In the genomic region with DNA sequence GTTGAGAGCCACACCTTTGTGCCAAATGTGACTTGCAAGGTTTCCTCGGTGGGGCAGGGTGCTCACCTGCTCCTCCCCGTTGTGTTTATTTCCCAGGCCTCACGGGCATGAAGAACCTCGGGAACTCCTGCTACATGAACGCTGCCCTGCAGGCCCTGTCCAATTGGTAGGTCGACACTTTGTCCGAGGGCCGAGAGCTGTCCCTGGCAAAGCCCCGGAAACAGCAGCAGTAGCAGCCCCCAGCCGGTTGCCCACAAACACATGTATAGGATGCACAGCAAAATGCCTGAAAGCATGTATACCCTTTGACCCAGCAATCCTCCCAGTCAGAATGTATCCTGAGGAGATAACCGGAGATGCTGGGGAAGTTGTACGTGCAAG, we compare ENCODE assay signal across 25 cellular contexts. TPM values are rescaled to one million over a fixed set of nuclear protein-coding genes. Genes with fewer than 3 reads are reported as not detected.
DNase-seq lines count a peak whose midpoint lies in the region; ATAC-seq and TF ChIP-seq lines count a peak whose summit lies in the region.
"Had no signal": no experiment of that assay in that cellular context is flagged by ENCODE, and none has a peak within 500 bp of the region (broad histone marks: within the 10 kb centered on the region; RNA-seq: fewer than 3 reads in every experiment).

No MANE protein-coding gene starts in this region.

- no peaks in the 10 kb centered on the region for H3K9me3 Mint-ChIP-seq in activated CD4-positive, alpha-beta T cell treated with anti-CD3 and anti-CD28 coated beads, Interleukin-2, amount 10 ng/mL, durations not matched to agents 7 days and 5 days
- no peaks in the 10 kb centered on the region for H3K9me3 Mint-ChIP-seq in CD4-positive, alpha-beta memory T cell
- no peaks in the 10 kb centered on the region for H3K9me3 Mint-ChIP-seq in activated T-helper 1 cell treated with anti-CD3 and anti-CD28 coated beads, Interleukin-12 subunit alpha, Interleukin-12 subunit beta, Interleukin-2, Interleukin-4 antibody, amounts not matched to agents 30 ng/mL and 10 ng/mL and 1 ng/mL, durations not matched to agents 14 hours and 24 hours and 36 hours
- no peaks in the 10 kb centered on the region for H3K9me3 Mint-ChIP-seq in endodermal cell
- H3K9me3 Mint-ChIP-seq: nephron progenitor cell; stimulated activated memory B cell treated with anti-CD40 and anti-IgM and Interleukin-4, amounts not matched to agents 10 μg/mL and 1 μg/mL and 100 μg/mL, for 72 hours had no signal

- POLR2A ChIA-PET in activated CD4-positive, alpha-beta T cell treated with anti-CD3 and anti-CD28 coated beads, Interleukin-2, amount 10 ng/mL, durations not matched to agents 7 days and 5 days (lab: Charles Lee), result no interaction called here
- POLR2A ChIA-PET in CD4-positive, alpha-beta memory T cell (lab: Charles Lee; ENCODE audit: partially characterized antibody), result interaction anchor here (0.6 to 16.5 kb wide), 3 partner anchors 25 to 238 kb away, joined by 3 to 423 read pairs (median 181); a partner anchor contains a TSS

- H3K4me3 Mint-ChIP-seq in activated CD4-positive, alpha-beta T cell treated with anti-CD3 and anti-CD28 coated beads, Interleukin-2, amount 10 ng/mL, durations not matched to agents 7 days and 5 days, result no peak overlapping the region
- peak overlapping the region in 5 of 8 donors; percentile 28 to 71 (median 59) for H3K4me3 Mint-ChIP-seq in CD4-positive, alpha-beta memory T cell
- peak overlapping the region; percentile 17 for H3K4me3 Mint-ChIP-seq in activated T-helper 1 cell treated with anti-CD3 and anti-CD28 coated beads, Interleukin-12 subunit alpha, Interleukin-12 subunit beta, Interleukin-2, Interleukin-4 antibody, amounts not matched to agents 30 ng/mL and 10 ng/mL and 1 ng/mL, durations not matched to agents 14 hours and 24 hours and 36 hours
- H3K4me3 Mint-ChIP-seq in endodermal cell, result no peak overlapping the region
- H3K4me3 Mint-ChIP-seq: B cell; nephron progenitor cell; stimulated activated memory B cell treated with anti-CD40 and anti-IgM and Interleukin-4, amounts not matched to agents 10 μg/mL and 1 μg/mL and 100 μg/mL, for 72 hours had no signal

- peak overlapping the region; percentile 32 for H3K27ac ChIP-seq in CD4-positive, alpha-beta memory T cell (ENCODE audit: low read depth, low read length)
- H3K27ac ChIP-seq in endodermal cell (ENCODE audit: low read depth, low read length) (no peak overlapping the region), right cardiac atrium (ENCODE audit: low read length) (no peak overlapping the region)
- H3K27ac ChIP-seq: A549, breast epithelium, coronary artery, ovary, Peyer's patch, SJSA1, vagina had no signal

- no peak for DNase-seq in activated CD4-positive, alpha-beta T cell treated with anti-CD3 and anti-CD28 coated beads, Interleukin-2, amount 10 ng/mL, durations not matched to agents 7 days and 5 days
- no peak for DNase-seq in activated CD4-positive, alpha-beta T cell treated with anti-CD3 and anti-CD28 coated beads, Interleukin-2, amount 50 U/mL, for 48 hours
- no peak for DNase-seq in CD4-positive, alpha-beta memory T cell
- no peak for DNase-seq in activated T-helper 1 cell treated with anti-CD3 and anti-CD28 coated beads, Interleukin-12 subunit alpha, Interleukin-12 subunit beta, Interleukin-2, Interleukin-4 antibody, amounts not matched to agents 30 ng/mL and 10 ng/mL and 1 ng/mL, durations not matched to agents 14 hours and 24 hours and 36 hours (ENCODE audit: low spot score)
- DNase-seq in endodermal cell (no peak), right cardiac atrium (no peak)
- DNase-seq: amygdala, islet precursor cell, midbrain, NCI-H187 treated with DMSO at 0.1 percent for 48 hours, NCI-H526, nephron progenitor cell, ovary, Peyer's patch, retina had no signal

- no peak overlapping the region for H3K9ac ChIP-seq in endodermal cell (ENCODE audit: extremely low read depth, low read length, poor library complexity, severe bottlenecking)

- peaks cover 40% of the 10 kb centered on the region for H3K36me3 ChIP-seq in CD4-positive, alpha-beta memory T cell (ENCODE audit: insufficient read depth, low read length)
- H3K36me3 ChIP-seq in endodermal cell (ENCODE audit: control insufficient read depth, insufficient read depth, low read length), result peaks cover 17% of the 10 kb centered on the region
- H3K36me3 ChIP-seq: breast epithelium, ovary had no signal

- H3K4me3 ChIP-seq in CD4-positive, alpha-beta memory T cell (ENCODE audit: low read length in 2 of 2), result no peak overlapping the region
- H3K4me3 ChIP-seq in endodermal cell (ENCODE audit: low read length) (no peak overlapping the region), right cardiac atrium (ENCODE audit: low read length) (no peak overlapping the region)
- H3K4me3 ChIP-seq: A549, breast epithelium, coronary artery, ovary, Peyer's patch, SJSA1, vagina had no signal

- H3K27ac Mint-ChIP-seq in activated CD4-positive, alpha-beta T cell treated with anti-CD3 and anti-CD28 coated beads, Interleukin-2, amount 10 ng/mL, durations not matched to agents 7 days and 5 days, result peak overlapping the region; percentile 76
- peak overlapping the region; percentile 72 to 98 (median 87) for H3K27ac Mint-ChIP-seq in CD4-positive, alpha-beta memory T cell
- peak overlapping the region; percentile 80 for H3K27ac Mint-ChIP-seq in activated T-helper 1 cell treated with anti-CD3 and anti-CD28 coated beads, Interleukin-12 subunit alpha, Interleukin-12 subunit beta, Interleukin-2, Interleukin-4 antibody, amounts not matched to agents 30 ng/mL and 10 ng/mL and 1 ng/mL, durations not matched to agents 14 hours and 24 hours and 36 hours
- H3K27ac Mint-ChIP-seq in endodermal cell, result peak overlapping the region; percentile 46
- H3K27ac Mint-ChIP-seq: nephron progenitor cell; stimulated activated memory B cell treated with anti-CD40 and anti-IgM and Interleukin-4, amounts not matched to agents 10 μg/mL and 1 μg/mL and 100 μg/mL, for 72 hours had no signal

- ATAC-seq in HG02571 (IDR thresholded peaks at IDR 0.05; ENCODE audit: unreplicated experiment), result no peak
- ATAC-seq in right cardiac atrium, result no peak
- no peak for ATAC-seq in GM18868 (IDR thresholded peaks at IDR 0.05; ENCODE audit: unreplicated experiment)
- ATAC-seq: A549; HepG2; stimulated activated memory B cell treated with anti-CD40 and anti-IgM and Interleukin-4, amounts not matched to agents 10 μg/mL and 1 μg/mL and 100 μg/mL, for 72 hours had no signal

- intact Hi-C loops in CD4-positive, alpha-beta memory T cell (cut with micrococcal nuclease), result no loop called here
- intact Hi-C loops in activated T-helper 1 cell treated with anti-CD3 and anti-CD28 coated beads, Interleukin-12 subunit alpha, Interleukin-12 subunit beta, Interleukin-2, Interleukin-4 antibody, amounts not matched to agents 30 ng/mL and 10 ng/mL and 1 ng/mL, durations not matched to agents 14 hours and 24 hours and 36 hours (cut with micrococcal nuclease), result no loop called here
- intact Hi-C loops in right cardiac atrium (cut with DNase I), result no loop called here

- peaks cover 74% of the 10 kb centered on the region for H3K4me1 Mint-ChIP-seq in activated CD4-positive, alpha-beta T cell treated with anti-CD3 and anti-CD28 coated beads, Interleukin-2, amount 10 ng/mL, durations not matched to agents 7 days and 5 days
- peaks cover 33 to 69% (median 50%) of the 10 kb centered on the region in 4 donors for H3K4me1 Mint-ChIP-seq in CD4-positive, alpha-beta memory T cell
- H3K4me1 Mint-ChIP-seq in activated T-helper 1 cell treated with anti-CD3 and anti-CD28 coated beads, Interleukin-12 subunit alpha, Interleukin-12 subunit beta, Interleukin-2, Interleukin-4 antibody, amounts not matched to agents 30 ng/mL and 10 ng/mL and 1 ng/mL, durations not matched to agents 14 hours and 24 hours and 36 hours (ENCODE audit: low read depth), result peaks cover 57% of the 10 kb centered on the region
- no peaks in the 10 kb centered on the region for H3K4me1 Mint-ChIP-seq in endodermal cell
- H3K4me1 Mint-ChIP-seq: stimulated activated memory B cell treated with anti-CD40 and anti-IgM and Interleukin-4, amounts not matched to agents 10 μg/mL and 1 μg/mL and 100 μg/mL, for 72 hours had no signal

- H3K4me1 ChIP-seq in CD4-positive, alpha-beta memory T cell (ENCODE audit: insufficient read depth, low read length), result peaks cover 65% of the 10 kb centered on the region
- no peaks in the 10 kb centered on the region for H3K4me1 ChIP-seq in endodermal cell (ENCODE audit: control insufficient read depth, insufficient read depth, low read length)
- no peaks in the 10 kb centered on the region for H3K4me1 ChIP-seq in right cardiac atrium (ENCODE audit: control insufficient read depth, insufficient read depth, low read length)
- H3K4me1 ChIP-seq: A549, breast epithelium, Peyer's patch, SJSA1, vagina had no signal

- H3K27me3 ChIP-seq in CD4-positive, alpha-beta memory T cell (ENCODE audit: insufficient read depth, low read length), result no peaks in the 10 kb centered on the region
- H3K27me3 ChIP-seq in endodermal cell (ENCODE audit: control insufficient read depth, insufficient read depth, low read length, poor library complexity, severe bottlenecking) (no peaks in the 10 kb centered on the region), right cardiac atrium (ENCODE audit: control insufficient read depth, insufficient read depth) (no peaks in the 10 kb centered on the region)
- H3K27me3 ChIP-seq: breast epithelium, ovary, Peyer's patch, SJSA1, vagina had no signal

- CTCF ChIA-PET in activated CD4-positive, alpha-beta T cell treated with anti-CD3 and anti-CD28 coated beads, Interleukin-2, amount 10 ng/mL, durations not matched to agents 7 days and 5 days (lab: Charles Lee), result interaction anchor here (0.5 to 1.9 kb wide), 4 partner anchors 17 to 25 kb away, joined by 3 to 6 read pairs (median 3); no protein-coding TSS in a partner anchor
- CTCF ChIA-PET in CD4-positive, alpha-beta memory T cell (lab: Charles Lee; ENCODE audit: partially characterized antibody), result interaction anchor here (1.8 kb wide), 1 partner anchor 24 kb away, joined by 3 read pairs; no protein-coding TSS in a partner anchor

- peaks cover 69% of the 10 kb centered on the region for H3K36me3 Mint-ChIP-seq in activated CD4-positive, alpha-beta T cell treated with anti-CD3 and anti-CD28 coated beads, Interleukin-2, amount 10 ng/mL, durations not matched to agents 7 days and 5 days (ENCODE audit: low read depth)
- peaks cover 37 to 56% of the 10 kb centered on the region in 2 donors for H3K36me3 Mint-ChIP-seq in CD4-positive, alpha-beta memory T cell
- H3K36me3 Mint-ChIP-seq in activated T-helper 1 cell treated with anti-CD3 and anti-CD28 coated beads, Interleukin-12 subunit alpha, Interleukin-12 subunit beta, Interleukin-2, Interleukin-4 antibody, amounts not matched to agents 30 ng/mL and 10 ng/mL and 1 ng/mL, durations not matched to agents 14 hours and 24 hours and 36 hours (ENCODE audit: low read depth), result peaks cover 51% of the 10 kb centered on the region
- peaks cover 42% of the 10 kb centered on the region for H3K36me3 Mint-ChIP-seq in endodermal cell (ENCODE audit: low read depth)

- WGBS in endodermal cell (ENCODE audit: insufficient coverage in 1 of 2, insufficient read length in 1 of 2), 2 experiments, result 84 to 87% methylated on average over 10 to 12 of the region's 12 CpGs
- WGBS in right cardiac atrium, result 82% methylated on average over 12 of the region's 12 CpGs

- no peaks in the 10 kb centered on the region for H3K27me3 Mint-ChIP-seq in activated CD4-positive, alpha-beta T cell treated with anti-CD3 and anti-CD28 coated beads, Interleukin-2, amount 10 ng/mL, durations not matched to agents 7 days and 5 days
- H3K27me3 Mint-ChIP-seq in CD4-positive, alpha-beta memory T cell, result no peaks in the 10 kb centered on the region
- no peaks in the 10 kb centered on the region for H3K27me3 Mint-ChIP-seq in activated T-helper 1 cell treated with anti-CD3 and anti-CD28 coated beads, Interleukin-12 subunit alpha, Interleukin-12 subunit beta, Interleukin-2, Interleukin-4 antibody, amounts not matched to agents 30 ng/mL and 10 ng/mL and 1 ng/mL, durations not matched to agents 14 hours and 24 hours and 36 hours (ENCODE audit: insufficient read depth)
- H3K27me3 Mint-ChIP-seq in endodermal cell (ENCODE audit: insufficient read depth), result no peaks in the 10 kb centered on the region
- H3K27me3 Mint-ChIP-seq: B cell; stimulated activated memory B cell treated with anti-CD40 and anti-IgM and Interleukin-4, amounts not matched to agents 10 μg/mL and 1 μg/mL and 100 μg/mL, for 72 hours had no signal

- no peaks in the 10 kb centered on the region for H3K9me3 ChIP-seq in CD4-positive, alpha-beta memory T cell (ENCODE audit: control insufficient read depth in 1 of 2, low read length in 2 of 2)
- H3K9me3 ChIP-seq in endodermal cell (ENCODE audit: control insufficient read depth, low read length) (no peaks in the 10 kb centered on the region), right cardiac atrium (ENCODE audit: control insufficient read depth, low read length) (no peaks in the 10 kb centered on the region)
- H3K9me3 ChIP-seq: A549, breast epithelium, ovary, Peyer's patch, SJSA1, vagina had no signal

- no peak for TF ChIP-seq CTCF in endodermal cell (conservative IDR thresholded peaks at IDR 0.05)

RNA-seq across cellular contexts. Expression of a gene that starts 26.2 kb away (rescaled TPM):
- total RNA-seq in activated CD4-positive, alpha-beta T cell treated with anti-CD3 and anti-CD28 coated beads, Interleukin-2, amount 10 ng/mL, durations not matched to agents 7 days and 5 days, result 100 to 1,000 TPM in 1 of 2 experiments, 10 to 100 TPM in 1; 90.8 to 105 TPM
- 100 to 1,000 TPM; 123 to 132 TPM for total RNA-seq in CD4-positive, alpha-beta memory T cell
- polyA plus RNA-seq in CD4-positive, alpha-beta memory T cell, result 10 to 100 TPM; 36.5 to 55.9 TPM
- 47.9 and 50.2 TPM in 2 replicates for total RNA-seq in activated T-helper 1 cell treated with anti-CD3 and anti-CD28 coated beads, Interleukin-12 subunit alpha, Interleukin-12 subunit beta, Interleukin-2, Interleukin-4 antibody, amounts not matched to agents 30 ng/mL and 10 ng/mL and 1 ng/mL, durations not matched to agents 14 hours and 24 hours and 36 hours
- total RNA-seq in endodermal cell (10 to 100 TPM; 24.4 to 25.8 TPM), right cardiac atrium (10 to 100 TPM; 15.3 to 18.4 (median 16.7) TPM)
- 23.8 TPM for polyA plus RNA-seq in endodermal cell (2013, experiment 1 of 2)
- polyA plus RNA-seq in endodermal cell (2013, experiment 2 of 2), result 20.7 TPM
- polyA plus RNA-seq in right cardiac atrium, result 12.9 TPM

RNA-seq across cellular contexts. Expression of a gene that starts 26.4 kb away (rescaled TPM):
- 10 to 100 TPM; 83.9 to 89.2 TPM for total RNA-seq in activated CD4-positive, alpha-beta T cell treated with anti-CD3 and anti-CD28 coated beads, Interleukin-2, amount 10 ng/mL, durations not matched to agents 7 days and 5 days
- total RNA-seq in CD4-positive, alpha-beta memory T cell, result 10 to 100 TPM; 95.5 to 96.9 TPM
- polyA plus RNA-seq in CD4-positive, alpha-beta memory T cell, result 100 to 1,000 TPM; 204 to 206 TPM
- total RNA-seq in activated T-helper 1 cell treated with anti-CD3 and anti-CD28 coated beads, Interleukin-12 subunit alpha, Interleukin-12 subunit beta, Interleukin-2, Interleukin-4 antibody, amounts not matched to agents 30 ng/mL and 10 ng/mL and 1 ng/mL, durations not matched to agents 14 hours and 24 hours and 36 hours, result 64.0 and 67.4 TPM in 2 replicates
- total RNA-seq in endodermal cell (10 to 100 TPM; 29.9 to 34.1 TPM), right cardiac atrium (10 to 100 TPM; 31.9 to 40.9 (median 33.9) TPM)
- polyA plus RNA-seq in endodermal cell (2013, experiment 1 of 2), result 42.8 TPM
- 38.7 TPM for polyA plus RNA-seq in endodermal cell (2013, experiment 2 of 2)
- 55.9 TPM for polyA plus RNA-seq in right cardiac atrium

RNA-seq across cellular contexts. Expression of a gene that starts 37.5 kb away (rescaled TPM):
- total RNA-seq in activated CD4-positive, alpha-beta T cell treated with anti-CD3 and anti-CD28 coated beads, Interleukin-2, amount 10 ng/mL, durations not matched to agents 7 days and 5 days, result 10 to 100 TPM; 52.0 to 58.5 TPM
- 10 to 100 TPM; 39.8 to 41.9 TPM for total RNA-seq in CD4-positive, alpha-beta memory T cell
- 10 to 100 TPM; 66.3 to 82.5 TPM for polyA plus RNA-seq in CD4-positive, alpha-beta memory T cell
- total RNA-seq in activated T-helper 1 cell treated with anti-CD3 and anti-CD28 coated beads, Interleukin-12 subunit alpha, Interleukin-12 subunit beta, Interleukin-2, Interleukin-4 antibody, amounts not matched to agents 30 ng/mL and 10 ng/mL and 1 ng/mL, durations not matched to agents 14 hours and 24 hours and 36 hours, result 61.3 and 62.1 TPM in 2 replicates
- 10 to 100 TPM; 48.4 to 49.9 TPM for total RNA-seq in endodermal cell
- 40.8 TPM for polyA plus RNA-seq in endodermal cell (2013, experiment 1 of 2)
- polyA plus RNA-seq in endodermal cell (2013, experiment 2 of 2), result 38.2 TPM
- total RNA-seq in right cardiac atrium, result 10 to 100 TPM; 18.0 to 22.4 (median 19.6) TPM
- polyA plus RNA-seq in right cardiac atrium, result 16.1 TPM

RNA-seq across cellular contexts. Expression of a gene that starts 58.5 kb away (rescaled TPM):
- 10 to 100 TPM; 21.9 to 27.1 TPM for total RNA-seq in activated CD4-positive, alpha-beta T cell treated with anti-CD3 and anti-CD28 coated beads, Interleukin-2, amount 10 ng/mL, durations not matched to agents 7 days and 5 days
- 10 to 100 TPM; 29.5 to 33.0 TPM for total RNA-seq in CD4-positive, alpha-beta memory T cell
- polyA plus RNA-seq in CD4-positive, alpha-beta memory T cell, result 10 to 100 TPM; 17.5 to 24.4 TPM
- total RNA-seq in activated T-helper 1 cell treated with anti-CD3 and anti-CD28 coated beads, Interleukin-12 subunit alpha, Interleukin-12 subunit beta, Interleukin-2, Interleukin-4 antibody, amounts not matched to agents 30 ng/mL and 10 ng/mL and 1 ng/mL, durations not matched to agents 14 hours and 24 hours and 36 hours, result 21.9 and 25.6 TPM in 2 replicates
- total RNA-seq in endodermal cell, result 10 to 100 TPM; 15.2 to 16.9 TPM
- polyA plus RNA-seq in endodermal cell (2013, experiment 1 of 2), result 18.2 TPM
- 15.5 TPM for polyA plus RNA-seq in endodermal cell (2013, experiment 2 of 2)
- 10 to 100 TPM in 2 of 4 donors, 1 to 10 TPM in 2; 8.8 to 12.2 (median 10.6) TPM for total RNA-seq in right cardiac atrium
- 10.0 TPM for polyA plus RNA-seq in right cardiac atrium

Comparison
In these comparisons a context has a peak if more than half of its experiments do, and no peak if none do; other contexts are left out.
1. H3K4me3 Mint-ChIP-seq: peak in CD4-positive, alpha-beta memory T cell (5 of 8) and activated T-helper 1 cell treated with anti-CD3 and anti-CD28 coated beads, Interleukin-12 subunit alpha, Interleukin-12 subunit beta, Interleukin-2, Interleukin-4 antibody, amounts not matched to agents 30 ng/mL and 10 ng/mL and 1 ng/mL, durations not matched to agents 14 hours and 24 hours and 36 hours (single experiment); none in activated CD4-positive, alpha-beta T cell treated with anti-CD3 and anti-CD28 coated beads, Interleukin-2, amount 10 ng/mL, durations not matched to agents 7 days and 5 days (single experiment) and endodermal cell (single experiment).
2. Peak in every context shown above with its lines, with median percentiles within 50 percentile points of each other: H3K27ac Mint-ChIP-seq.